29 cellular contexts compared by ENCODE assay signal in genomic region chr2:226461981-226462380, GRCh38.
"Had no signal": no experiment of that assay in that cellular context is flagged by ENCODE, and none has a peak within 500 bp of the region (broad histone marks: within the 10 kb centered on the region; RNA-seq: fewer than 3 reads in every experiment).

No MANE protein-coding gene starts in this region.

- H2AFZ ChIP-seq: neural progenitor cell, parathyroid adenoma had no signal

- H3K4me1 ChIP-seq: colonic mucosa, esophagus muscularis mucosa, left lung, parathyroid adenoma, right lobe of liver, tibial nerve, upper lobe of right lung, uterus had no signal

- H3K27me3 Mint-ChIP-seq: natural killer cell treated with Interleukin-12 subunit alpha and Interleukin-12 subunit beta and Interleukin-15 and Interleukin-18, amount 100 ng/mL, for 72 hours; progenitor cell of endocrine pancreas had no signal

- H3K36me3 Mint-ChIP-seq: naive B cell; natural killer cell treated with Interleukin-12 subunit alpha and Interleukin-12 subunit beta and Interleukin-15 and Interleukin-18, amount 100 ng/mL, for 72 hours; neural progenitor cell had no signal

- H3K27ac Mint-ChIP-seq: dendritic cell treated with granulocyte-macrophage colony-stimulating factor and Interleukin-4, amounts not matched to agents 40 ng/mL and 50 ng/mL, for 4 days; endodermal cell; mesothelial cell of epicardium; naive B cell; natural killer cell treated with Interleukin-12 subunit alpha and Interleukin-12 subunit beta and Interleukin-15 and Interleukin-18, amount 100 ng/mL, for 72 hours; neural progenitor cell; progenitor cell of endocrine pancreas; stimulated activated naive CD8-positive, alpha-beta T cell treated with anti-CD3 and anti-CD28 coated beads, Interleukin-15, amount 100 ng/mL, for 72 hours had no signal

- H3K9me3 ChIP-seq: colonic mucosa, left lung, mucosa of descending colon, upper lobe of right lung, uterus had no signal

- H3K79me2 ChIP-seq: parathyroid adenoma had no signal

- H3K9ac ChIP-seq: neural progenitor cell, parathyroid adenoma had no signal

- H3K4me1 Mint-ChIP-seq: endodermal cell; mesothelial cell of epicardium; naive B cell; neural progenitor cell; stimulated activated naive CD8-positive, alpha-beta T cell treated with anti-CD3 and anti-CD28 coated beads, Interleukin-15, amount 100 ng/mL, for 72 hours had no signal

- H3K4me3 Mint-ChIP-seq: dendritic cell treated with granulocyte-macrophage colony-stimulating factor and Interleukin-4, amounts not matched to agents 40 ng/mL and 50 ng/mL, for 4 days; endodermal cell; mesothelial cell of epicardium; naive B cell; natural killer cell treated with Interleukin-12 subunit alpha and Interleukin-12 subunit beta and Interleukin-15 and Interleukin-18, amount 100 ng/mL, for 72 hours; neural progenitor cell; stimulated activated naive CD8-positive, alpha-beta T cell treated with anti-CD3 and anti-CD28 coated beads, Interleukin-15, amount 100 ng/mL, for 72 hours had no signal

- ATAC-seq: left lung; mucosa of descending colon; natural killer cell treated with Interleukin-12 subunit alpha and Interleukin-12 subunit beta and Interleukin-15 and Interleukin-18, amount 100 ng/mL, for 72 hours; right lobe of liver; stimulated activated naive CD8-positive, alpha-beta T cell treated with anti-CD3 and anti-CD28 coated beads, Interleukin-15, amount 100 ng/mL, for 72 hours; upper lobe of right lung had no signal

- H3K4me2 ChIP-seq: neural progenitor cell had no signal

- H3K4me3 ChIP-seq: colonic mucosa, esophagus muscularis mucosa, left lung, mucosa of descending colon, neural progenitor cell, right lobe of liver, tibial nerve, upper lobe of right lung, uterus had no signal

- H3K27ac ChIP-seq: colonic mucosa, epithelial cell of prostate, esophagus muscularis mucosa, left lung, neural progenitor cell, parathyroid adenoma, right lobe of liver, tibial nerve, upper lobe of right lung, uterus had no signal

- H3K9me3 Mint-ChIP-seq: natural killer cell treated with Interleukin-12 subunit alpha and Interleukin-12 subunit beta and Interleukin-15 and Interleukin-18, amount 100 ng/mL, for 72 hours had no signal

- H3K36me3 ChIP-seq: colonic mucosa, esophagus muscularis mucosa, left lung, neural progenitor cell, right lobe of liver, tibial nerve, upper lobe of right lung, uterus had no signal

- H3K27me3 ChIP-seq: colonic mucosa, esophagus muscularis mucosa, left lung, neural progenitor cell, right lobe of liver, tibial nerve, upper lobe of right lung, uterus had no signal

- FAIRE-seq: frontal cortex, kidney, small intestine had no signal

- DNase-seq: colonic mucosa; effector CD8-positive, alpha-beta T cell; endodermal cell; head of caudate nucleus; kidney; left lung; mesenchymal stem cell; mucosa of descending colon; naive B cell; right lobe of liver; small intestine; stimulated activated CD4-positive, alpha-beta T cell treated with anti-CD3 and anti-CD28 coated beads, Interleukin-12 subunit alpha, Interleukin-12 subunit beta, amount 100 ng/mL, for 4 hours; stimulated activated CD4-positive, alpha-beta T cell treated with anti-CD3 and anti-CD28 coated beads, Interleukin-1b, Interleukin-23, amount 100 ng/mL, for 48 hours; stimulated activated CD4-positive, alpha-beta T cell treated with anti-CD3 and anti-CD28 coated beads, Interleukin-4, amount 100 ng/mL, for 1 hour; stimulated activated CD8-positive, alpha-beta memory T cell treated with anti-CD3 and anti-CD28 coated beads, Interleukin-4, amount 100 ng/mL, for 48 hours; stimulated activated naive CD4-positive, alpha-beta T cell; stimulated activated naive CD8-positive, alpha-beta T cell treated with anti-CD3 and anti-CD28 coated beads, Interleukin-15, amount 100 ng/mL, for 72 hours; upper lobe of right lung; uterus had no signal
